ENCODE assay signal across 17 cellular contexts in genomic region chr5:123428521-123429220, GRCh38. TPM values are rescaled to one million over a fixed set of nuclear protein-coding genes. Genes with fewer than 3 reads are reported as not detected.
A peak's percentile ranks its signal among the peaks of the same experiment; 100 is the strongest.
DNase-seq lines count a peak whose midpoint lies in the region; ATAC-seq and TF ChIP-seq lines count a peak whose summit lies in the region.
"Had no signal": no experiment of that assay in that cellular context is flagged by ENCODE, and none has a peak within 500 bp of the region (broad histone marks: within the 10 kb centered on the region; RNA-seq: fewer than 3 reads in every experiment).

No MANE protein-coding gene starts in this region.

- RAD21 ChIA-PET in HCT116 (lab: Charles Lee; ENCODE audit: low non-redundant PET in 1 of 2, low total read pairs in 2 of 2, uncharacterized antibody in 2 of 2, unreplicated experiment in 2 of 2) = no interaction called here

- CTCF ChIA-PET in HCT116 (lab: Charles Lee) = no interaction called here

- no peak for TF ChIP-seq POLR2A in HCT116 (IDR thresholded peaks at IDR 0.05; ENCODE audit: borderline replicate concordance, extremely low read depth, insufficient read depth, insufficient read length)

- H3K4me3 ChIP-seq in CD4-positive, CD25-positive, alpha-beta regulatory T cell (ENCODE audit: low read depth, low read length) = no peak overlapping the region
- H3K4me3 ChIP-seq in HCT116 (replicated peaks in 1 of 2; ENCODE audit: low read depth in 1 of 2, low read length in 2 of 2) = no peak overlapping the region
- H3K4me3 ChIP-seq: BLaER1, lower lobe of right lung, upper lobe of left lung had no signal

- H3K4me3 Mint-ChIP-seq in CD4-positive, CD25-positive, alpha-beta regulatory T cell = no peak overlapping the region
- H3K4me3 Mint-ChIP-seq in chondrocyte (ENCODE audit: unreplicated experiment) = no peak overlapping the region
- H3K4me3 Mint-ChIP-seq in mesothelial cell of epicardium = no peak overlapping the region
- H3K4me3 Mint-ChIP-seq: naive B cell; stimulated activated memory B cell treated with anti-CD40 and anti-IgM and Interleukin-4, amounts not matched to agents 10 μg/mL and 1 μg/mL and 100 μg/mL, for 72 hours had no signal

- peaks cover 9% of the 10 kb centered on the region for H3K27me3 Mint-ChIP-seq in CD4-positive, CD25-positive, alpha-beta regulatory T cell
- no peaks in the 10 kb centered on the region for H3K27me3 Mint-ChIP-seq in chondrocyte (ENCODE audit: low read depth)
- H3K27me3 Mint-ChIP-seq in mesothelial cell of epicardium (ENCODE audit: low read depth) = no peaks in the 10 kb centered on the region
- H3K27me3 Mint-ChIP-seq: stimulated activated memory B cell treated with anti-CD40 and anti-IgM and Interleukin-4, amounts not matched to agents 10 μg/mL and 1 μg/mL and 100 μg/mL, for 72 hours had no signal

- peaks cover 5 to 17% (median 12%) of the 10 kb centered on the region in 4 donors for H3K4me1 Mint-ChIP-seq in CD4-positive, CD25-positive, alpha-beta regulatory T cell
- H3K4me1 Mint-ChIP-seq in chondrocyte (ENCODE audit: low read depth) = peaks cover 25% of the 10 kb centered on the region
- H3K4me1 Mint-ChIP-seq in mesothelial cell of epicardium = peaks cover 28% of the 10 kb centered on the region

- H3K9me3 ChIP-seq in CD4-positive, CD25-positive, alpha-beta regulatory T cell (ENCODE audit: control insufficient read depth in 2 of 2, low read length in 2 of 2) = no peaks in the 10 kb centered on the region
- no peaks in the 10 kb centered on the region for H3K9me3 ChIP-seq in HCT116 (ENCODE audit: control insufficient read depth in 1 of 2, insufficient read depth in 1 of 2, low read depth in 1 of 2, low read length in 2 of 2)
- H3K9me3 ChIP-seq: lower lobe of right lung, upper lobe of left lung had no signal

- no peak for DNase-seq in CD4-positive, CD25-positive, alpha-beta regulatory T cell
- no peak for DNase-seq in HCT116 (ENCODE audit: low read depth, low spot score)
- no peak for DNase-seq in chondrocyte (ENCODE audit: low spot score)
- DNase-seq in mesothelial cell of epicardium (ENCODE audit: low spot score in 2 of 2, unreplicated experiment in 2 of 2) = no peak
- no peak for DNase-seq in HT-29 (ENCODE audit: low spot score)
- DNase-seq in retina = no peak
- DNase-seq: cortex of kidney; DMS53; lower lobe of right lung; naive B cell; NK-92 treated with Interleukin-12 subunit alpha and Interleukin-12 subunit beta, amount 100 ng/mL, for 24 hours; T-helper 1 cell; upper lobe of left lung had no signal

- no peaks in the 10 kb centered on the region for H3K27me3 ChIP-seq in CD4-positive, CD25-positive, alpha-beta regulatory T cell (ENCODE audit: control insufficient read depth, insufficient read depth, low read length)
- no peaks in the 10 kb centered on the region for H3K27me3 ChIP-seq in HCT116 (ENCODE audit: insufficient read depth, low read length)
- H3K27me3 ChIP-seq: BLaER1, upper lobe of left lung had no signal

- H3K4me2 ChIP-seq in HCT116 (ENCODE audit: low read length) = no peak overlapping the region
- H3K4me2 ChIP-seq: BLaER1 had no signal

- H3K79me2 ChIP-seq in HCT116 (ENCODE audit: insufficient read depth, low read length) = no peaks in the 10 kb centered on the region

- TF ChIP-seq RAD21 in HCT116 (IDR thresholded peaks at IDR 0.05; ENCODE audit: low read depth) = no peak

- H3K36me3 ChIP-seq in CD4-positive, CD25-positive, alpha-beta regulatory T cell (ENCODE audit: control insufficient read depth, insufficient read depth, low read length) = no peaks in the 10 kb centered on the region
- H3K36me3 ChIP-seq in HCT116 (ENCODE audit: control insufficient read depth in 1 of 2, insufficient read depth in 2 of 2, low read length in 2 of 2) = no peaks in the 10 kb centered on the region
- H3K36me3 ChIP-seq: BLaER1, lower lobe of right lung, upper lobe of left lung had no signal

- peak overlapping the region in 2 of 3 donors; percentile 1 to 67 for H3K27ac Mint-ChIP-seq in CD4-positive, CD25-positive, alpha-beta regulatory T cell
- peak overlapping the region; percentile 57 for H3K27ac Mint-ChIP-seq in chondrocyte (ENCODE audit: unreplicated experiment)
- H3K27ac Mint-ChIP-seq in mesothelial cell of epicardium = peak overlapping the region; percentile 13
- H3K27ac Mint-ChIP-seq: stimulated activated memory B cell treated with anti-CD40 and anti-IgM and Interleukin-4, amounts not matched to agents 10 μg/mL and 1 μg/mL and 100 μg/mL, for 72 hours had no signal

- no peak overlapping the region for H2AFZ ChIP-seq in HCT116 (ENCODE audit: low read depth, low read length, poor library complexity, severe bottlenecking)

- H4K20me1 ChIP-seq in HCT116 (ENCODE audit: insufficient read depth) = no peaks in the 10 kb centered on the region
- H4K20me1 ChIP-seq: BLaER1 had no signal

- H3K36me3 Mint-ChIP-seq in CD4-positive, CD25-positive, alpha-beta regulatory T cell = no peaks in the 10 kb centered on the region
- H3K36me3 Mint-ChIP-seq in chondrocyte (ENCODE audit: low read depth) = no peaks in the 10 kb centered on the region
- H3K36me3 Mint-ChIP-seq in mesothelial cell of epicardium = no peaks in the 10 kb centered on the region
- H3K36me3 Mint-ChIP-seq: naive B cell; stimulated activated memory B cell treated with anti-CD40 and anti-IgM and Interleukin-4, amounts not matched to agents 10 μg/mL and 1 μg/mL and 100 μg/mL, for 72 hours had no signal

- intact Hi-C loops in HCT116 (cut with micrococcal nuclease) = no loop called here

- H3K9ac ChIP-seq in HCT116 (ENCODE audit: low read length) = no peak overlapping the region
- H3K9ac ChIP-seq: BLaER1 had no signal

- H3K27ac ChIP-seq in CD4-positive, CD25-positive, alpha-beta regulatory T cell (ENCODE audit: insufficient read depth, low read length, poor library complexity, severe bottlenecking) = no peak overlapping the region
- no peak overlapping the region for H3K27ac ChIP-seq in HCT116 (ENCODE audit: low read depth, low read length)
- H3K27ac ChIP-seq: BLaER1, lower lobe of right lung had no signal

- no peak for ATAC-seq in CD4-positive, CD25-positive, alpha-beta regulatory T cell (ENCODE audit: low read depth in 2 of 2)
- ATAC-seq in HCT116 (no peak), HG02884 (IDR thresholded peaks at IDR 0.05; ENCODE audit: unreplicated experiment) (no peak), HG02610 (IDR thresholded peaks at IDR 0.05; ENCODE audit: unreplicated experiment) (no peak)
- ATAC-seq: stimulated activated memory B cell treated with anti-CD40 and anti-IgM and Interleukin-4, amounts not matched to agents 10 μg/mL and 1 μg/mL and 100 μg/mL, for 72 hours had no signal

- H3K9me2 ChIP-seq in HCT116 (ENCODE audit: insufficient read depth) = no peaks in the 10 kb centered on the region

- peaks cover 0 to 4% (median 0%) of the 10 kb centered on the region in 7 donors for H3K9me3 Mint-ChIP-seq in CD4-positive, CD25-positive, alpha-beta regulatory T cell
- no peaks in the 10 kb centered on the region for H3K9me3 Mint-ChIP-seq in chondrocyte (ENCODE audit: low read depth)
- H3K9me3 Mint-ChIP-seq in mesothelial cell of epicardium = no peaks in the 10 kb centered on the region
- H3K9me3 Mint-ChIP-seq: stimulated activated memory B cell treated with anti-CD40 and anti-IgM and Interleukin-4, amounts not matched to agents 10 μg/mL and 1 μg/mL and 100 μg/mL, for 72 hours had no signal

- BruUV-seq in HCT116 (replicated peaks; lab: Mats Ljungman, UMichigan) = no TSS peak

- TF ChIP-seq CTCF in HCT116 (IDR thresholded peaks at IDR 0.05 in 2 of 3, conservative IDR thresholded peaks at IDR 0.05 in 1 of 3; ENCODE audit: borderline replicate concordance in 1 of 3, insufficient read depth in 1 of 3, low read depth in 2 of 3, low read length in 2 of 3) = no peak
- no peak for TF ChIP-seq CTCF in chondrocyte (IDR thresholded peaks at IDR 0.05)
- no peak for TF ChIP-seq CTCF in mesothelial cell of epicardium (IDR thresholded peaks at IDR 0.05; ENCODE audit: unreplicated experiment)

- peaks cover 8% of the 10 kb centered on the region for H3K4me1 ChIP-seq in CD4-positive, CD25-positive, alpha-beta regulatory T cell (ENCODE audit: control insufficient read depth, insufficient read depth, low read length, poor library complexity, severe bottlenecking)
- H3K4me1 ChIP-seq in HCT116 (ENCODE audit: control insufficient read depth in 1 of 2, insufficient read depth in 2 of 2, low read length in 2 of 2) = peaks cover 0 to 7% of the 10 kb centered on the region in 2 experiments; a peak in 2 of 4 replicates
- H3K4me1 ChIP-seq: lower lobe of right lung had no signal

- POLR2A ChIA-PET in HCT116 (lab: Charles Lee) = no interaction called here

TF ChIP-seq in HCT116, 20 proteins besides CTCF, POLR2A, EP300 and RAD21:
- no peak for TF ChIP-seq POLR2AphosphoS5 (IDR thresholded peaks at IDR 0.05; ENCODE audit: low read depth, low read length)
- peak; percentile 57; the same call in 1 of the 2 replicates for TF ChIP-seq ATF3 (IDR thresholded peaks at IDR 0.05)
- peak; percentile 66 for TF ChIP-seq CEBPB (IDR thresholded peaks at IDR 0.05; ENCODE audit: low read depth)

RNA-seq across cellular contexts. Expression of gene CEP120, which starts 5.5 kb away (rescaled TPM):
- total RNA-seq in CD4-positive, CD25-positive, alpha-beta regulatory T cell = 79.9 TPM
- polyA plus RNA-seq in CD4-positive, CD25-positive, alpha-beta regulatory T cell = 10 to 100 TPM; 24.7 to 33.0 (median 29.4) TPM
- total RNA-seq in HCT116 (2021; ENCODE audit: unreplicated experiment) (30.2 TPM), chondrocyte (15.3 to 21.1 TPM (median 15.9 TPM) in 3 replicates), mesothelial cell of epicardium (23.0 to 27.9 TPM (median 23.4 TPM) in 3 replicates)
- 15.6 TPM in 2 replicates for polyA plus RNA-seq in HCT116 (2012)
- total RNA-seq in HT-29 (2014; rRNA removed; shearing (Covaris generic)) = 8.3 and 14.8 TPM in 2 replicates
